In the genomic region with DNA sequence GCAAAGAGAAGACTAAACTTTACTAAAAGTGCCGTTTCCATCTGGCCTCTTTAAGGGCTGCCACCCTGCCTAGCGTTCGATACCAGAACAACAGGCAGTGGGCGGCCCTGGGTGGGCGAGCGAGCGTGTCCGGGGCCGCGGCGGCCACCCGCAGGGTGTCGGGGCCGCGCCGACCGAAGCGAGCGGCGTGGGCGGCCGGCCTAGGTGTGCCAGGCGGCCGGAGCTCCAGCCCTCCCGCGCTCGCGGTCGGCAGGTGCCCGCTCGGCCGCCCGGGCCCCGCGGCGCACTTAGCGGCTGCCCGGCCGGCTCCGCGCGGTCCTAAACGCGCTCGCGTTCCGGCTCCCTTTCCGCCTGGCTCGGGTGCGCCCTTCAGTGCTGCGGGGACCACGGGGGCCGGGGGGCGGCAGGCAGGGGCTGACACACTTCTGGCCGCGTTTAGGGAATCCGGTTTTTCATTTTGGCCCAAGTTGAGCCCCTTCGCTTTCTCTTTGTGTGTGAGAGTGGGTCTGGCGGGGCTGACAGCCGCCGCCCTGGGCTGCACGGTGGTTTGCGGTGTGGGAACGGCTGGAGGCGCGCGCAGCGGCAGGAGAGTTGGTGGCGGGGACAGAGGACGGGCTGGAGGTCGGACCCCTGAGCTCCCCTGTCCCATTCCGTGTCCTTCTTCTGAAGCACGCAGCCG, we compare ENCODE assay signal across 8 cellular contexts. TPM values are rescaled to one million over a fixed set of nuclear protein-coding genes. Genes with fewer than 3 reads are reported as not detected.
DNase-seq lines count a peak whose midpoint lies in the region; ATAC-seq and TF ChIP-seq lines count a peak whose summit lies in the region.

No MANE protein-coding gene starts in this region.

- intact Hi-C loops in thyroid gland (cut with DNase I) = no loop called here

- 0% methylated on average over 1 to 12 of the region's 74 CpGs for WGBS in thyroid gland, 2 donors

- H3K4me1 ChIP-seq in effector memory CD4-positive, alpha-beta T cell (ENCODE audit: control insufficient read depth, insufficient read depth, low read length, poor library complexity, severe bottlenecking) = peaks cover 37% of the 10 kb centered on the region
- H3K4me1 ChIP-seq in thyroid gland = peaks cover 24 to 39% of the 10 kb centered on the region in 2 donors

- DNase-seq in DMS153 (lab: John Stamatoyannopoulos, UW) (peak; percentile 48), KBM-7 (peak; percentile 59), midbrain (lab: John Stamatoyannopoulos, UW) (peak; percentile 40), thyroid gland (peak; percentile 52 to 56)
- DNase-seq in effector memory CD4-positive, alpha-beta T cell = peak in 1 of 3 donors; percentile 1

- H3K27ac ChIP-seq in effector memory CD4-positive, alpha-beta T cell (ENCODE audit: insufficient read depth, low read length, poor library complexity, severe bottlenecking) = peak overlapping the region; percentile 16
- H3K27ac ChIP-seq in thyroid gland = no peak overlapping the region

- peak overlapping the region; percentile 71 for H3K4me3 ChIP-seq in WI38 (ENCODE audit: low read depth, low read length)
- peak overlapping the region; percentile 86 for H3K4me3 ChIP-seq in effector memory CD4-positive, alpha-beta T cell (ENCODE audit: insufficient read depth, low read depth, low read length, poor library complexity, severe bottlenecking)
- peak overlapping the region in 2 of 3 donors; percentile 47 to 65 for H3K4me3 ChIP-seq in thyroid gland (replicated peaks in 1 of 3)

- H3K27me3 ChIP-seq in effector memory CD4-positive, alpha-beta T cell (replicated peaks; ENCODE audit: control insufficient read depth, insufficient read depth, low read length, poor library complexity, severe bottlenecking) = peaks cover 5% of the 10 kb centered on the region
- H3K27me3 ChIP-seq in thyroid gland = no peaks in the 10 kb centered on the region

- in situ Hi-C loops in KBM-7 (cut with MboI; ENCODE audit: low pct_unique_long_range_greater_than_20kb, low sequenced_read_pairs) = no loop called here

- no peaks in the 10 kb centered on the region for H3K36me3 ChIP-seq in effector memory CD4-positive, alpha-beta T cell (ENCODE audit: control insufficient read depth, insufficient read depth, low read length)
- no peaks in the 10 kb centered on the region for H3K36me3 ChIP-seq in thyroid gland

- H3K9me3 ChIP-seq in effector memory CD4-positive, alpha-beta T cell (ENCODE audit: control insufficient read depth, low read length) = no peaks in the 10 kb centered on the region
- H3K9me3 ChIP-seq in thyroid gland = no peaks in the 10 kb centered on the region

- TF ChIP-seq CTCF in WI38 (IDR thresholded peaks at IDR 0.05; ENCODE audit: low read depth, low read length) = no peak
- TF ChIP-seq CTCF in thyroid gland (IDR thresholded peaks at IDR 0.05) = peak in 4 of 6 experiments; percentile 24 to 38 (median 32)

- ATAC-seq in GM19452 (IDR thresholded peaks at IDR 0.05; ENCODE audit: unreplicated experiment) (peak; percentile 33), GM21619 (IDR thresholded peaks at IDR 0.05; ENCODE audit: unreplicated experiment) (no peak)

- no peak for TF ChIP-seq POLR2A in thyroid gland (IDR thresholded peaks at IDR 0.05)

RNA-seq across cellular contexts. Expression of gene FGF9, which starts 2.9 kb away (rescaled TPM):
- under 1 TPM; 0.11 to 0.46 (median 0.14) TPM for total RNA-seq in thyroid gland
